13 cellular contexts compared by ENCODE assay signal in the genomic region with DNA sequence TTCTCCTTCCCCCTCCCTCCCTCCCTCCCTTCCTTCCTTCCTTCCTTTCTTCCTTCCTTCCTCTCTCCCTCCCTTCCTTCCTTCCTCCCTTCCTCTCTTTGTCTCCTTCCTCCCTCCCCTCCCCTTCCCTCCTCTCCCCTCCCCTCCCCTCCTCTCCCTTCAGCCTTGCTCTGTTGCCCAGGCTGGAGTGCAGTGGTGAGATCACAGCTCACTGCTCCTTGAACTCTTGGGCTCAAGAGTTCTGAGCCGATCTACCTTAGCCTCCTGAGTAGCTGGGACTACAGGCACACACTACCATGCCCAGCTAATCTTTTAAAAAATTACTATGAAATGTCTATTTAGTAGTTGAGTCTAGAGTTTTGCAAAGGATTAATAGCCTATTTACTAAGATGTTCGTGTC. TPM values are rescaled to one million over a fixed set of nuclear protein-coding genes. Genes with fewer than 3 reads are reported as not detected.
DNase-seq lines count a peak whose midpoint lies in the region; ATAC-seq and TF ChIP-seq lines count a peak whose summit lies in the region.
"Had no signal": no experiment of that assay in that cellular context is flagged by ENCODE, and none has a peak within 500 bp of the region (broad histone marks: within the 10 kb centered on the region; RNA-seq: fewer than 3 reads in every experiment).

No MANE protein-coding gene starts in this region.

- no peak for DNase-seq in activated naive CD4-positive, alpha-beta T cell treated with anti-CD3 and anti-CD28 coated beads, Interleukin-2, amount 10 ng/mL, durations not matched to agents 7 days and 5 days
- no peak for DNase-seq in activated naive CD4-positive, alpha-beta T cell treated with anti-CD3 and anti-CD28 coated beads, Interleukin-2, amount 50 U/mL, for 72 hours (ENCODE audit: low spot score in 2 of 2)
- DNase-seq in left lobe of liver (ENCODE audit: low spot score) (no peak), thyroid gland (peak; percentile 42 to 55), body of pancreas (no peak)
- DNase-seq: Calu3; CD8-positive, alpha-beta T cell; DMS79 treated with DMSO at 0.1 percent for 48 hours; GF-D8; H9 had no signal

- peak overlapping the region; percentile 52 for H3K27ac Mint-ChIP-seq in activated naive CD4-positive, alpha-beta T cell treated with anti-CD3 and anti-CD28 coated beads, Interleukin-2, amount 10 ng/mL, durations not matched to agents 7 days and 5 days
- H3K27ac Mint-ChIP-seq in activated naive CD4-positive, alpha-beta T cell treated with anti-CD3 and anti-CD28 coated beads, Interleukin-2, amount 50 U/mL, for 72 hours: no peak overlapping the region
- H3K27ac Mint-ChIP-seq: B cell; CD8-positive, alpha-beta T cell; H9 had no signal

- H3K9me3 ChIP-seq in thyroid gland: no peaks in the 10 kb centered on the region
- H3K9me3 ChIP-seq in body of pancreas: no peaks in the 10 kb centered on the region

- ATAC-seq in activated naive CD4-positive, alpha-beta T cell treated with anti-CD3 and anti-CD28 coated beads, Interleukin-2, amount 50 U/mL, for 72 hours: no peak
- peak; percentile 13 for ATAC-seq in left lobe of liver
- no peak for ATAC-seq in body of pancreas
- ATAC-seq in GM19328 (IDR thresholded peaks at IDR 0.05; ENCODE audit: unreplicated experiment): no peak
- ATAC-seq: CD8-positive, alpha-beta T cell had no signal

- H3K27ac ChIP-seq in thyroid gland (no peak overlapping the region), body of pancreas (no peak overlapping the region)
- H3K27ac ChIP-seq: BLaER1 treated with 17β-estradiol and CSF1 and Interleukin-3, amounts not matched to agents 10 nM and 100 nM had no signal

- peaks cover 0 to 13% of the 10 kb centered on the region in 2 donors for H3K36me3 ChIP-seq in thyroid gland
- H3K36me3 ChIP-seq in body of pancreas (replicated peaks in 1 of 2; ENCODE audit: insufficient read depth in 1 of 2, low read depth in 2 of 2): peaks cover 7 to 10% of the 10 kb centered on the region in 2 donors

- whole genome bisulfite sequencing in thyroid gland, 2 donors: 66 to 72% methylated on average over 2 of the region's 2 CpGs
- 73 to 88% methylated on average over 2 of the region's 2 CpGs for WGBS in body of pancreas, 2 donors

- intact Hi-C loops in thyroid gland (cut with DNase I) (no loop called here), body of pancreas (cut with DNase I) (no loop called here)

- H3K9me3 Mint-ChIP-seq in activated naive CD4-positive, alpha-beta T cell treated with anti-CD3 and anti-CD28 coated beads, Interleukin-2, amount 10 ng/mL, durations not matched to agents 7 days and 5 days: no peaks in the 10 kb centered on the region
- no peaks in the 10 kb centered on the region for H3K9me3 Mint-ChIP-seq in activated naive CD4-positive, alpha-beta T cell treated with anti-CD3 and anti-CD28 coated beads, Interleukin-2, amount 50 U/mL, for 72 hours
- H3K9me3 Mint-ChIP-seq: CD8-positive, alpha-beta T cell; H9 had no signal

- TF ChIP-seq CTCF in thyroid gland (IDR thresholded peaks at IDR 0.05) (no peak), body of pancreas (IDR thresholded peaks at IDR 0.05) (no peak)

- H3K4me3 ChIP-seq in thyroid gland (replicated peaks in 1 of 3): no peak overlapping the region
- H3K4me3 ChIP-seq in body of pancreas: no peak overlapping the region
- H3K4me3 ChIP-seq: BLaER1 treated with 17β-estradiol and CSF1 and Interleukin-3, amounts not matched to agents 10 nM and 100 nM had no signal

- TF ChIP-seq POLR2A in thyroid gland (IDR thresholded peaks at IDR 0.05) (no peak), body of pancreas (IDR thresholded peaks at IDR 0.05) (no peak)

- CTCF ChIA-PET in activated naive CD4-positive, alpha-beta T cell treated with anti-CD3 and anti-CD28 coated beads, Interleukin-2, amount 10 ng/mL, durations not matched to agents 7 days and 5 days (lab: Charles Lee): no interaction called here

- H3K4me1 ChIP-seq in thyroid gland (peaks cover 14% of the 10 kb centered on the region in 2 donors), body of pancreas (no peaks in the 10 kb centered on the region)

- peaks cover 7% of the 10 kb centered on the region for H3K4me1 Mint-ChIP-seq in activated naive CD4-positive, alpha-beta T cell treated with anti-CD3 and anti-CD28 coated beads, Interleukin-2, amount 10 ng/mL, durations not matched to agents 7 days and 5 days
- H3K4me1 Mint-ChIP-seq: B cell, H9 had no signal

- H3K27me3 ChIP-seq in thyroid gland (no peaks in the 10 kb centered on the region), body of pancreas (no peaks in the 10 kb centered on the region)
- H3K27me3 ChIP-seq: BLaER1 treated with 17β-estradiol and CSF1 and Interleukin-3, amounts not matched to agents 10 nM and 100 nM had no signal

- H3K27me3 Mint-ChIP-seq in activated naive CD4-positive, alpha-beta T cell treated with anti-CD3 and anti-CD28 coated beads, Interleukin-2, amount 10 ng/mL, durations not matched to agents 7 days and 5 days: no peaks in the 10 kb centered on the region
- H3K27me3 Mint-ChIP-seq: B cell had no signal

- no peak overlapping the region for H3K4me3 Mint-ChIP-seq in activated naive CD4-positive, alpha-beta T cell treated with anti-CD3 and anti-CD28 coated beads, Interleukin-2, amount 10 ng/mL, durations not matched to agents 7 days and 5 days
- H3K4me3 Mint-ChIP-seq: B cell; CD8-positive, alpha-beta T cell; H9 had no signal

- H3K36me3 Mint-ChIP-seq in activated naive CD4-positive, alpha-beta T cell treated with anti-CD3 and anti-CD28 coated beads, Interleukin-2, amount 10 ng/mL, durations not matched to agents 7 days and 5 days: peaks cover 44% of the 10 kb centered on the region
- peaks cover 6 to 13% of the 10 kb centered on the region in 2 donors for H3K36me3 Mint-ChIP-seq in activated naive CD4-positive, alpha-beta T cell treated with anti-CD3 and anti-CD28 coated beads, Interleukin-2, amount 50 U/mL, for 72 hours

RNA-seq across cellular contexts. Expression of gene SQOR, which starts 32.2 kb away (rescaled TPM):
- 100 to 1,000 TPM in 1 of 2 donors, 10 to 100 TPM in 1; 98.6 to 114 TPM for total RNA-seq in activated naive CD4-positive, alpha-beta T cell treated with anti-CD3 and anti-CD28 coated beads, Interleukin-2, amount 50 U/mL, for 72 hours
- total RNA-seq in left lobe of liver: 39.2 TPM
- total RNA-seq in thyroid gland: 10 to 100 TPM; 49.8 to 56.6 (median 55.2) TPM
- total RNA-seq in body of pancreas: 10 to 100 TPM; 15.8 to 41.8 TPM

Comparison
In these comparisons a context has a peak if more than half of its experiments do, and no peak if none do; other contexts are left out.
1. DNase-seq: peak in thyroid gland (2 of 2); none in activated naive CD4-positive, alpha-beta T cell treated with anti-CD3 and anti-CD28 coated beads, Interleukin-2, amount 10 ng/mL, durations not matched to agents 7 days and 5 days (single experiment), activated naive CD4-positive, alpha-beta T cell treated with anti-CD3 and anti-CD28 coated beads, Interleukin-2, amount 50 U/mL, for 72 hours (0 of 2), left lobe of liver (single experiment) and body of pancreas (0 of 4).